20 cellular contexts compared by ENCODE assay signal in genomic region chr22:25781801-25782200, GRCh38. TPM values are rescaled to one million over a fixed set of nuclear protein-coding genes. Genes with fewer than 3 reads are reported as not detected.
DNase-seq lines count a peak whose midpoint lies in the region; ATAC-seq, FAIRE-seq and TF ChIP-seq lines count a peak whose summit lies in the region.
"Had no signal": no experiment of that assay in that cellular context is flagged by ENCODE, and none has a peak within 500 bp of the region (broad histone marks: within the 10 kb centered on the region; RNA-seq: fewer than 3 reads in every experiment).

No MANE protein-coding gene starts in this region.

- peak overlapping the region; percentile 57 for H3K27ac Mint-ChIP-seq in activated naive CD8-positive, alpha-beta T cell treated with anti-CD3 and anti-CD28 coated beads, Interleukin-2, amount 10 ng/mL, durations not matched to agents 7 days and 5 days
- H3K27ac Mint-ChIP-seq in activated naive CD8-positive, alpha-beta T cell treated with anti-CD3 and anti-CD28 coated beads, Interleukin-2, amount 50 U/mL, for 24 hours: no peak overlapping the region
- H3K27ac Mint-ChIP-seq: CD4-positive, alpha-beta T cell had no signal

- intact Hi-C loops in thyroid gland (cut with DNase I) (no loop called here), testis (cut with DNase I; ENCODE audit: low total_unique reads) (no loop called here)

- no peaks in the 10 kb centered on the region for H3K79me1 ChIP-seq in neuronal stem cell (ENCODE audit: low read depth, low read length)

- FAIRE-seq in bronchial epithelial cell (lab: Jason Lieb, UNC): peak; percentile 58
- FAIRE-seq: A549, D721Med, G401.6, GM12891, GM19239 had no signal

- TF ChIP-seq POLR2A in thyroid gland (IDR thresholded peaks at IDR 0.05) (no peak), testis (IDR thresholded peaks at IDR 0.05) (no peak)

- DNase-seq in activated naive CD8-positive, alpha-beta T cell treated with anti-CD3 and anti-CD28 coated beads, Interleukin-2, amount 10 ng/mL, durations not matched to agents 7 days and 5 days: no peak
- no peak for DNase-seq in activated naive CD8-positive, alpha-beta T cell treated with anti-CD3 and anti-CD28 coated beads, Interleukin-2, amount 50 U/mL, for 24 hours
- no peak for DNase-seq in bronchial epithelial cell (ENCODE audit: low read depth)
- DNase-seq in neuronal stem cell (ENCODE audit: low spot score): no peak
- no peak for DNase-seq in thyroid gland
- DNase-seq in testis: no peak
- DNase-seq: AML-193; Caco-2; CD4-positive, alpha-beta T cell; GOT3; H7 had no signal

- H3K14ac ChIP-seq in neuronal stem cell (ENCODE audit: low read length): no peak overlapping the region

- peaks cover 1% of the 10 kb centered on the region for H3K9me3 Mint-ChIP-seq in activated naive CD8-positive, alpha-beta T cell treated with anti-CD3 and anti-CD28 coated beads, Interleukin-2, amount 10 ng/mL, durations not matched to agents 7 days and 5 days
- H3K9me3 Mint-ChIP-seq in activated naive CD8-positive, alpha-beta T cell treated with anti-CD3 and anti-CD28 coated beads, Interleukin-2, amount 50 U/mL, for 24 hours: no peaks in the 10 kb centered on the region
- H3K9me3 Mint-ChIP-seq: CD4-positive, alpha-beta T cell had no signal

- H3K27me3 ChIP-seq in bronchial epithelial cell (ENCODE audit: control insufficient read depth, insufficient read depth, low read length) (no peaks in the 10 kb centered on the region), neuronal stem cell (ENCODE audit: control insufficient read depth in 3 of 3, insufficient read depth in 3 of 3, low read depth in 1 of 3, low read length in 3 of 3) (peaks cover 0 to 3% (median 1%) of the 10 kb centered on the region in 3 experiments), thyroid gland (no peaks in the 10 kb centered on the region), testis (no peaks in the 10 kb centered on the region)

- H3K36me3 Mint-ChIP-seq in activated naive CD8-positive, alpha-beta T cell treated with anti-CD3 and anti-CD28 coated beads, Interleukin-2, amount 10 ng/mL, durations not matched to agents 7 days and 5 days: no peaks in the 10 kb centered on the region
- no peaks in the 10 kb centered on the region for H3K36me3 Mint-ChIP-seq in activated naive CD8-positive, alpha-beta T cell treated with anti-CD3 and anti-CD28 coated beads, Interleukin-2, amount 50 U/mL, for 24 hours (ENCODE audit: low read depth)

- H3K9me3 ChIP-seq in neuronal stem cell (replicated peaks in 1 of 2; ENCODE audit: control insufficient read depth in 2 of 2, insufficient read depth in 1 of 2, low read depth in 1 of 2, low read length in 2 of 2): peaks cover 0 to 2% of the 10 kb centered on the region in 2 donors
- no peaks in the 10 kb centered on the region for H3K9me3 ChIP-seq in thyroid gland
- H3K9me3 ChIP-seq in testis: no peaks in the 10 kb centered on the region
- H3K9me3 ChIP-seq: A549, Caco-2 had no signal

- no CpG with 5 or more reads among the region's 8 CpGs for WGBS in neuronal stem cell (ENCODE audit: extremely low coverage in 2 of 2, insufficient read length in 2 of 2, insufficient replicate concordance in 1 of 2), 2 donors
- 92 to 93% methylated on average over 8 of the region's 8 CpGs for WGBS in thyroid gland, 2 donors
- WGBS in testis, 2 donors: 82 to 85% methylated on average over 8 of the region's 8 CpGs

- no peak overlapping the region for H4K8ac ChIP-seq in neuronal stem cell (ENCODE audit: low read depth, low read length)

- H3K4me2 ChIP-seq in neuronal stem cell (ENCODE audit: insufficient read depth, low read length, poor library complexity, severe bottlenecking): no peak overlapping the region
- H3K4me2 ChIP-seq: A549 had no signal

- no peak overlapping the region for H4K91ac ChIP-seq in neuronal stem cell (ENCODE audit: low read depth, low read length, poor library complexity)

- no peak overlapping the region for H3K4me3 ChIP-seq in bronchial epithelial cell (ENCODE audit: low read depth, low read length)
- no peak overlapping the region for H3K4me3 ChIP-seq in neuronal stem cell (ENCODE audit: low read length in 2 of 2)
- no peak overlapping the region for H3K4me3 ChIP-seq in thyroid gland (replicated peaks in 1 of 3)
- no peak overlapping the region for H3K4me3 ChIP-seq in testis
- H3K4me3 ChIP-seq: A549 had no signal

- no peak overlapping the region for H3K4ac ChIP-seq in neuronal stem cell (ENCODE audit: low read length)

- H2BK12ac ChIP-seq in neuronal stem cell (ENCODE audit: low read length): no peak overlapping the region

- no peak overlapping the region for H3K4me3 Mint-ChIP-seq in activated naive CD8-positive, alpha-beta T cell treated with anti-CD3 and anti-CD28 coated beads, Interleukin-2, amount 10 ng/mL, durations not matched to agents 7 days and 5 days
- H3K4me3 Mint-ChIP-seq in activated naive CD8-positive, alpha-beta T cell treated with anti-CD3 and anti-CD28 coated beads, Interleukin-2, amount 50 U/mL, for 24 hours: no peak overlapping the region
- H3K4me3 Mint-ChIP-seq: CD4-positive, alpha-beta T cell had no signal

- H2BK120ac ChIP-seq in neuronal stem cell (ENCODE audit: low read depth, low read length): no peak overlapping the region

- peaks cover 11% of the 10 kb centered on the region for H3K27me3 Mint-ChIP-seq in activated naive CD8-positive, alpha-beta T cell treated with anti-CD3 and anti-CD28 coated beads, Interleukin-2, amount 10 ng/mL, durations not matched to agents 7 days and 5 days
- H3K27me3 Mint-ChIP-seq in activated naive CD8-positive, alpha-beta T cell treated with anti-CD3 and anti-CD28 coated beads, Interleukin-2, amount 50 U/mL, for 24 hours: peaks cover 2% of the 10 kb centered on the region

- no peaks in the 10 kb centered on the region for H3K4me1 ChIP-seq in neuronal stem cell (ENCODE audit: control insufficient read depth in 2 of 2, insufficient read depth in 1 of 2, low read depth in 1 of 2, low read length in 2 of 2)
- no peaks in the 10 kb centered on the region for H3K4me1 ChIP-seq in thyroid gland
- H3K4me1 ChIP-seq in testis: no peaks in the 10 kb centered on the region
- H3K4me1 ChIP-seq: A549, Caco-2 had no signal

- no peak overlapping the region for H2AK5ac ChIP-seq in neuronal stem cell (ENCODE audit: low read depth, low read length)

- peaks cover 3% of the 10 kb centered on the region for H3K4me1 Mint-ChIP-seq in activated naive CD8-positive, alpha-beta T cell treated with anti-CD3 and anti-CD28 coated beads, Interleukin-2, amount 10 ng/mL, durations not matched to agents 7 days and 5 days
- no peaks in the 10 kb centered on the region for H3K4me1 Mint-ChIP-seq in activated naive CD8-positive, alpha-beta T cell treated with anti-CD3 and anti-CD28 coated beads, Interleukin-2, amount 50 U/mL, for 24 hours

- H3K27ac ChIP-seq in neuronal stem cell (replicated peaks; ENCODE audit: low read length) (no peak overlapping the region), thyroid gland (no peak overlapping the region), testis (no peak overlapping the region)
- H3K27ac ChIP-seq: 22Rv1, A549, C4-2B had no signal

- POLR2A ChIA-PET in activated naive CD8-positive, alpha-beta T cell treated with anti-CD3 and anti-CD28 coated beads, Interleukin-2, amount 10 ng/mL, durations not matched to agents 7 days and 5 days (lab: Charles Lee): no interaction called here

- no peak overlapping the region for H2AFZ ChIP-seq in neuronal stem cell (ENCODE audit: low read length)

- H2BK15ac ChIP-seq in neuronal stem cell (ENCODE audit: low read length): no peak overlapping the region

- no peaks in the 10 kb centered on the region for H3K36me3 ChIP-seq in bronchial epithelial cell (ENCODE audit: control insufficient read depth, insufficient read depth, low read length)
- H3K36me3 ChIP-seq in neuronal stem cell (replicated peaks in 1 of 2; ENCODE audit: control insufficient read depth in 2 of 2, insufficient read depth in 2 of 2, low read length in 2 of 2): no peaks in the 10 kb centered on the region
- no peaks in the 10 kb centered on the region for H3K36me3 ChIP-seq in thyroid gland
- no peaks in the 10 kb centered on the region for H3K36me3 ChIP-seq in testis (ENCODE audit: low read depth, missing control alignments)

- H2BK5ac ChIP-seq in neuronal stem cell (ENCODE audit: low read length): no peak overlapping the region

- H3K23ac ChIP-seq in neuronal stem cell (ENCODE audit: low read depth, low read length, poor library complexity): no peak overlapping the region

- TF ChIP-seq CTCF in bronchial epithelial cell (IDR thresholded peaks at IDR 0.05; ENCODE audit: insufficient read depth, low read length, severe bottlenecking) (no peak), thyroid gland (IDR thresholded peaks at IDR 0.05) (no peak), testis (IDR thresholded peaks at IDR 0.05) (no peak)

- H3K9ac ChIP-seq in neuronal stem cell (ENCODE audit: low read depth, low read length, poor library complexity): peak overlapping the region; percentile 45

- peak overlapping the region; percentile 17 for H3K18ac ChIP-seq in neuronal stem cell (ENCODE audit: low read length)

- no peak for ATAC-seq in activated naive CD8-positive, alpha-beta T cell treated with anti-CD3 and anti-CD28 coated beads, Interleukin-2, amount 10 ng/mL, durations not matched to agents 7 days and 5 days (ENCODE audit: low read depth)
- ATAC-seq in activated naive CD8-positive, alpha-beta T cell treated with anti-CD3 and anti-CD28 coated beads, Interleukin-2, amount 50 U/mL, for 24 hours: no peak
- ATAC-seq in GM21360 (IDR thresholded peaks at IDR 0.05; ENCODE audit: unreplicated experiment): no peak
- ATAC-seq: A549 had no signal

RNA-seq across cellular contexts. Expression of gene MYO18B, which starts 39.8 kb away (rescaled TPM):
- total RNA-seq in activated naive CD8-positive, alpha-beta T cell treated with anti-CD3 and anti-CD28 coated beads, Interleukin-2, amount 10 ng/mL, durations not matched to agents 7 days and 5 days: 1 to 10 TPM; 3.4 to 3.7 TPM
- total RNA-seq in bronchial epithelial cell (not detected in 2 replicates), thyroid gland (under 1 TPM in 1 of 4 donors, not detected in 3; 0.33 TPM), testis (10 to 100 TPM; 23.6 to 28.6 TPM)
- 0.06 TPM for polyA plus RNA-seq in neuronal stem cell (2013, experiment 1 of 2)
- 0.03 TPM for polyA plus RNA-seq in neuronal stem cell (2013, experiment 2 of 2)
- polyA plus RNA-seq in testis (ENCODE audit: insufficient read depth, low read depth, low replicate concordance): 40.3 TPM
- polyA plus RNA-seq: BJ had no signal

Comparison
In these comparisons a context has a peak if more than half of its experiments do, and no peak if none do; other contexts are left out.
1. RNA of gene MYO18B, which starts 39.8 kb away (total RNA-seq): 23.6 to 28.6 TPM in testis; 3.4 to 3.7 TPM in activated naive CD8-positive, alpha-beta T cell treated with anti-CD3 and anti-CD28 coated beads, Interleukin-2, amount 10 ng/mL, durations not matched to agents 7 days and 5 days, 0.33 TPM in thyroid gland and not detected in bronchial epithelial cell; every median in the first group is over 4 times any median in the second.